9 cellular contexts compared by ENCODE assay signal in the genomic region with DNA sequence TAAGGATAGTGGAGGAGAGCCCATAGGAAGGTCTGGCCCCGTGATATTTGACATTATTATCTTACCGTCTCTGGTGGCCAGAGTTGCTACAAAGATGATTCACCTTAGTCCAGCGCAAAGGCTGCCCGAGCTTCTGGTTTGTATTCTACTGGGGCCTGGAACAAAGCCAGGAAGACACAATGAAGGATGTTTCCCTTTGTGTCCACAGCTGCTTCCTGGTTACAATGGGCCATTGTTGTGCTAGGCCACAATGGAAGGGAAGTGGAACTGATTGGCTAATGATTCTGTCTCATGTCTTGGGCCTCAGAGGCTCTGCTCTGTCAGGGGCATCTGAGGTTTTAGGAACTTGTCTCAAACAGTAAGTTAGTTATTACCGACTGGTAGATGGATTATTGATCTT.
DNase-seq lines count a peak whose midpoint lies in the region; ATAC-seq and TF ChIP-seq lines count a peak whose summit lies in the region.
"Had no signal": no experiment of that assay in that cellular context is flagged by ENCODE, and none has a peak within 500 bp of the region (broad histone marks: within the 10 kb centered on the region; RNA-seq: fewer than 3 reads in every experiment).

No MANE protein-coding gene starts in this region.

- no peak for DNase-seq in RWPE2 (ENCODE audit: low spot score)
- DNase-seq in heart left ventricle: peak in 4 of 5 donors; percentile 51 to 76 (median 56)
- DNase-seq in upper lobe of left lung: peak in 1 of 2 donors; percentile 55
- DNase-seq in naive thymus-derived CD8-positive, alpha-beta T cell: no peak
- DNase-seq in activated naive CD4-positive, alpha-beta T cell treated with anti-CD3 and anti-CD28 coated beads for 36 hours: no peak
- DNase-seq in NCI-H1417 treated with DMSO at 0.1 percent for 48 hours (lab: John Stamatoyannopoulos, UW): no peak

- H3K27ac Mint-ChIP-seq in naive thymus-derived CD8-positive, alpha-beta T cell: no peak overlapping the region
- no peak overlapping the region for H3K27ac Mint-ChIP-seq in activated naive CD4-positive, alpha-beta T cell treated with anti-CD3 and anti-CD28 coated beads for 36 hours
- H3K27ac Mint-ChIP-seq: activated naive CD8-positive, alpha-beta T cell had no signal

- TF ChIP-seq POLR2A in heart left ventricle (IDR thresholded peaks at IDR 0.05): no peak
- no peak for TF ChIP-seq POLR2A in upper lobe of left lung (IDR thresholded peaks at IDR 0.05)

- H3K27me3 ChIP-seq in RWPE2 (ENCODE audit: insufficient read depth, poor library complexity, severe bottlenecking) (no peaks in the 10 kb centered on the region), heart left ventricle (no peaks in the 10 kb centered on the region), upper lobe of left lung (no peaks in the 10 kb centered on the region)

- H3K27ac ChIP-seq in RWPE2 (ENCODE audit: poor library complexity, severe bottlenecking) (no peak overlapping the region), heart left ventricle (peak overlapping the region in 2 of 12 donors; percentile 47 to 58), upper lobe of left lung (no peak overlapping the region)

- peaks cover 0 to 1% (median 0%) of the 10 kb centered on the region in 9 donors for H3K9me3 Mint-ChIP-seq in naive thymus-derived CD8-positive, alpha-beta T cell
- H3K9me3 Mint-ChIP-seq in activated naive CD4-positive, alpha-beta T cell treated with anti-CD3 and anti-CD28 coated beads for 36 hours: no peaks in the 10 kb centered on the region

- ATAC-seq in GM18520 (IDR thresholded peaks at IDR 0.05; ENCODE audit: unreplicated experiment): peak; percentile 83
- peak; percentile 83 for ATAC-seq in HG03097 (IDR thresholded peaks at IDR 0.05; ENCODE audit: low FRiP score, unreplicated experiment)
- ATAC-seq in RWPE2 (ENCODE audit: low read depth): peak; percentile 62
- ATAC-seq in heart left ventricle: peak in 3 of 4 donors; percentile 79 to 89 (median 85)
- peak; percentile 34 to 86 for ATAC-seq in upper lobe of left lung (ENCODE audit: low FRiP score in 2 of 2)
- ATAC-seq in naive thymus-derived CD8-positive, alpha-beta T cell: no peak

- no peaks in the 10 kb centered on the region for H3K27me3 Mint-ChIP-seq in naive thymus-derived CD8-positive, alpha-beta T cell
- H3K27me3 Mint-ChIP-seq in activated naive CD4-positive, alpha-beta T cell treated with anti-CD3 and anti-CD28 coated beads for 36 hours (ENCODE audit: low read depth): no peaks in the 10 kb centered on the region
- H3K27me3 Mint-ChIP-seq: activated naive CD8-positive, alpha-beta T cell had no signal

- TF ChIP-seq CTCF in RWPE2 (IDR thresholded peaks at IDR 0.05; ENCODE audit: poor library complexity, severe bottlenecking) (no peak), heart left ventricle (IDR thresholded peaks at IDR 0.05) (no peak), upper lobe of left lung (IDR thresholded peaks at IDR 0.05) (no peak)

- intact Hi-C loops in heart left ventricle (cut with DNase I): no loop called here
- intact Hi-C loops in activated naive CD4-positive, alpha-beta T cell treated with anti-CD3 and anti-CD28 coated beads for 36 hours (cut with micrococcal nuclease): no loop called here

- H3K36me3 ChIP-seq in RWPE2 (ENCODE audit: low read depth): no peaks in the 10 kb centered on the region
- no peaks in the 10 kb centered on the region for H3K36me3 ChIP-seq in heart left ventricle
- H3K36me3 ChIP-seq in upper lobe of left lung: no peaks in the 10 kb centered on the region

- H3K4me1 ChIP-seq in RWPE2 (ENCODE audit: insufficient read depth, poor library complexity, severe bottlenecking) (peaks cover 3% of the 10 kb centered on the region), heart left ventricle (peaks cover 0 to 17% (median 6%) of the 10 kb centered on the region in 12 donors), upper lobe of left lung (no peaks in the 10 kb centered on the region)

- no peaks in the 10 kb centered on the region for H3K36me3 Mint-ChIP-seq in naive thymus-derived CD8-positive, alpha-beta T cell
- H3K36me3 Mint-ChIP-seq in activated naive CD4-positive, alpha-beta T cell treated with anti-CD3 and anti-CD28 coated beads for 36 hours (ENCODE audit: low read depth): no peaks in the 10 kb centered on the region
- H3K36me3 Mint-ChIP-seq: activated naive CD8-positive, alpha-beta T cell had no signal

- POLR2A ChIA-PET in naive thymus-derived CD8-positive, alpha-beta T cell (lab: Charles Lee): no interaction called here

- H3K4me3 ChIP-seq in RWPE2 (ENCODE audit: severe bottlenecking) (no peak overlapping the region), heart left ventricle (no peak overlapping the region), upper lobe of left lung (no peak overlapping the region)

- no peak overlapping the region for H3K4me3 Mint-ChIP-seq in naive thymus-derived CD8-positive, alpha-beta T cell
- no peak overlapping the region for H3K4me3 Mint-ChIP-seq in activated naive CD4-positive, alpha-beta T cell treated with anti-CD3 and anti-CD28 coated beads for 36 hours
- H3K4me3 Mint-ChIP-seq: activated naive CD8-positive, alpha-beta T cell had no signal

- no peaks in the 10 kb centered on the region for H3K9me3 ChIP-seq in RWPE2 (ENCODE audit: severe bottlenecking)
- no peaks in the 10 kb centered on the region for H3K9me3 ChIP-seq in heart left ventricle
- no peaks in the 10 kb centered on the region for H3K9me3 ChIP-seq in upper lobe of left lung

- H3K4me1 Mint-ChIP-seq in naive thymus-derived CD8-positive, alpha-beta T cell: no peaks in the 10 kb centered on the region
- no peaks in the 10 kb centered on the region for H3K4me1 Mint-ChIP-seq in activated naive CD4-positive, alpha-beta T cell treated with anti-CD3 and anti-CD28 coated beads for 36 hours (ENCODE audit: low read depth)

- TF ChIP-seq EP300 in upper lobe of left lung (IDR thresholded peaks at IDR 0.05): no peak

- CTCF ChIA-PET in activated naive CD4-positive, alpha-beta T cell treated with anti-CD3 and anti-CD28 coated beads for 36 hours (lab: Charles Lee): no interaction called here

- 27 to 71% (median 50%) methylated on average over 5 of the region's 5 CpGs for WGBS in heart left ventricle, 4 donors
- 31 to 43% methylated on average over 5 of the region's 5 CpGs for WGBS in upper lobe of left lung, 2 donors

Comparison
In these comparisons a context has a peak if more than half of its experiments do, and no peak if none do; other contexts are left out.
1. ATAC-seq: peak in GM18520 (single experiment), HG03097 (single experiment), RWPE2 (single experiment), heart left ventricle (3 of 4) and upper lobe of left lung (2 of 2); none in naive thymus-derived CD8-positive, alpha-beta T cell (0 of 2).
2. DNase-seq: peak in heart left ventricle (4 of 5); none in RWPE2 (single experiment), naive thymus-derived CD8-positive, alpha-beta T cell (0 of 10), activated naive CD4-positive, alpha-beta T cell treated with anti-CD3 and anti-CD28 coated beads for 36 hours (single experiment) and NCI-H1417 treated with DMSO at 0.1 percent for 48 hours (single experiment).